In genomic region chr1:74286414-74286813, GRCh38 we compare ENCODE assay signal across 27 cellular contexts. TPM values are rescaled to one million over a fixed set of nuclear protein-coding genes. Genes with fewer than 3 reads are reported as not detected.
"Had no signal": no experiment of that assay in that cellular context is flagged by ENCODE, and none has a peak within 500 bp of the region (broad histone marks: within the 10 kb centered on the region; RNA-seq: fewer than 3 reads in every experiment).

No MANE protein-coding gene starts in this region.

- H3K4me3 Mint-ChIP-seq: dendritic cell treated with granulocyte-macrophage colony-stimulating factor and Interleukin-4, amounts not matched to agents 40 ng/mL and 50 ng/mL, for 4 days; effector memory CD8-positive, alpha-beta T cell; endodermal cell; mesothelial cell of epicardium had no signal

- H3K36me3 Mint-ChIP-seq: mesothelial cell of epicardium had no signal

- H3K4me3 ChIP-seq: colonic mucosa, esophagus squamous epithelium, gastrocnemius medialis, heart right ventricle, left lung, lower lobe of right lung, mucosa of descending colon had no signal

- ATAC-seq: effector memory CD8-positive, alpha-beta T cell; esophagus mucosa; gastrocnemius medialis; left cardiac atrium; left lung; left ventricle myocardium superior; lower lobe of right lung; mucosa of descending colon had no signal

- H3K36me3 ChIP-seq: colonic mucosa, esophagus squamous epithelium, gastrocnemius medialis, left lung, lower lobe of right lung had no signal

- DNase-seq: colonic mucosa; cortex of kidney; effector CD8-positive, alpha-beta T cell; effector memory CD8-positive, alpha-beta T cell; endodermal cell; erythroblast; esophagus squamous epithelium; foreskin fibroblast; foreskin melanocyte; gastrocnemius medialis; glutamatergic neuron; head of caudate nucleus; heart right ventricle; hippocampal formation; left cardiac atrium; left ventricle myocardium superior; lower lobe of right lung; mesenchymal stem cell had no signal

- H3K27me3 ChIP-seq: colonic mucosa, esophagus squamous epithelium, gastrocnemius medialis, heart right ventricle, left lung had no signal

- H3K4me1 ChIP-seq: colonic mucosa, esophagus squamous epithelium, gastrocnemius medialis, heart right ventricle, left lung, lower lobe of right lung had no signal

- H3K27ac Mint-ChIP-seq: dendritic cell treated with granulocyte-macrophage colony-stimulating factor and Interleukin-4, amounts not matched to agents 40 ng/mL and 50 ng/mL, for 4 days; effector memory CD8-positive, alpha-beta T cell; endodermal cell; mesothelial cell of epicardium had no signal

- H3K9me3 Mint-ChIP-seq: endodermal cell had no signal

- H3K27me3 Mint-ChIP-seq: dendritic cell treated with granulocyte-macrophage colony-stimulating factor and Interleukin-4, amounts not matched to agents 40 ng/mL and 50 ng/mL, for 4 days; effector memory CD8-positive, alpha-beta T cell had no signal

- H3K9me3 ChIP-seq: colonic mucosa, gastrocnemius medialis, lower lobe of right lung, mucosa of descending colon had no signal

- H3K27ac ChIP-seq: colonic mucosa, epithelial cell of prostate, esophagus squamous epithelium, gastrocnemius medialis, heart right ventricle, left lung, lower lobe of right lung had no signal

- H3K4me1 Mint-ChIP-seq: endodermal cell, mesothelial cell of epicardium had no signal

RNA-seq across cellular contexts. Expression of gene TNNI3K, which starts 51.2 kb away (rescaled TPM):
- total RNA-seq: esophagus mucosa, glomerular endothelial cell, kidney epithelial cell, lung microvascular endothelial cell had no signal
